Comparison of ENCODE assay signal across 9 cellular contexts in genomic region chr2:54092940-54093339, GRCh38. TPM values are rescaled to one million over a fixed set of nuclear protein-coding genes. Genes with fewer than 3 reads are reported as not detected.
DNase-seq lines count a peak whose midpoint lies in the region; ATAC-seq and TF ChIP-seq lines count a peak whose summit lies in the region.
"Had no signal": no experiment of that assay in that cellular context is flagged by ENCODE, and none has a peak within 500 bp of the region (broad histone marks: within the 10 kb centered on the region; RNA-seq: fewer than 3 reads in every experiment).

No MANE protein-coding gene starts in this region.

- TF ChIP-seq CTCF in foreskin keratinocyte (conservative IDR thresholded peaks at IDR 0.05) (no peak), WERI-Rb-1 (IDR thresholded peaks at IDR 0.05; ENCODE audit: low read depth, low read length) (no peak)

- H3K27me3 ChIP-seq in foreskin keratinocyte = no peaks in the 10 kb centered on the region
- no peaks in the 10 kb centered on the region for H3K27me3 ChIP-seq in WERI-Rb-1 (ENCODE audit: insufficient read depth, low read depth, severe bottlenecking)
- H3K27me3 ChIP-seq: BE2C had no signal

- H3K36me3 ChIP-seq in WERI-Rb-1 = no peaks in the 10 kb centered on the region
- H3K36me3 ChIP-seq: BE2C had no signal

- H3K27ac ChIP-seq in foreskin keratinocyte (no peak overlapping the region), WERI-Rb-1 (no peak overlapping the region)

- H3K4me1 Mint-ChIP-seq in activated naive CD8-positive, alpha-beta T cell treated with anti-CD3 and anti-CD28 coated beads, Interleukin-2, amount 50 U/mL, for 24 hours = peaks cover 16% of the 10 kb centered on the region
- peaks cover 5% of the 10 kb centered on the region for H3K4me1 Mint-ChIP-seq in activated naive CD8-positive, alpha-beta T cell treated with anti-CD3 and anti-CD28 coated beads for 36 hours
- H3K4me1 Mint-ChIP-seq in stimulated activated memory B cell treated with anti-CD40 and anti-IgM and Interleukin-4, amounts not matched to agents 10 μg/mL and 1 μg/mL and 100 μg/mL, for 72 hours = peaks cover 51% of the 10 kb centered on the region

- peaks cover 21% of the 10 kb centered on the region for H3K4me1 ChIP-seq in foreskin keratinocyte
- H3K4me1 ChIP-seq: BE2C had no signal

- H3K36me3 Mint-ChIP-seq in activated naive CD8-positive, alpha-beta T cell treated with anti-CD3 and anti-CD28 coated beads, Interleukin-2, amount 50 U/mL, for 24 hours (ENCODE audit: low read depth) = no peaks in the 10 kb centered on the region
- no peaks in the 10 kb centered on the region for H3K36me3 Mint-ChIP-seq in activated naive CD8-positive, alpha-beta T cell treated with anti-CD3 and anti-CD28 coated beads for 36 hours
- peaks cover 6% of the 10 kb centered on the region for H3K36me3 Mint-ChIP-seq in stimulated activated memory B cell treated with anti-CD40 and anti-IgM and Interleukin-4, amounts not matched to agents 10 μg/mL and 1 μg/mL and 100 μg/mL, for 72 hours

- H3K27ac Mint-ChIP-seq in activated naive CD8-positive, alpha-beta T cell treated with anti-CD3 and anti-CD28 coated beads, Interleukin-2, amount 50 U/mL, for 24 hours = peak overlapping the region; percentile 36
- no peak overlapping the region for H3K27ac Mint-ChIP-seq in activated naive CD8-positive, alpha-beta T cell treated with anti-CD3 and anti-CD28 coated beads for 36 hours
- H3K27ac Mint-ChIP-seq in stimulated activated memory B cell treated with anti-CD40 and anti-IgM and Interleukin-4, amounts not matched to agents 10 μg/mL and 1 μg/mL and 100 μg/mL, for 72 hours = peak overlapping the region; percentile 20

- no peaks in the 10 kb centered on the region for H3K9me3 Mint-ChIP-seq in activated naive CD8-positive, alpha-beta T cell treated with anti-CD3 and anti-CD28 coated beads, Interleukin-2, amount 50 U/mL, for 24 hours
- H3K9me3 Mint-ChIP-seq in activated naive CD8-positive, alpha-beta T cell treated with anti-CD3 and anti-CD28 coated beads for 36 hours = no peaks in the 10 kb centered on the region
- peaks cover 6% of the 10 kb centered on the region for H3K9me3 Mint-ChIP-seq in stimulated activated memory B cell treated with anti-CD40 and anti-IgM and Interleukin-4, amounts not matched to agents 10 μg/mL and 1 μg/mL and 100 μg/mL, for 72 hours

- H3K27me3 Mint-ChIP-seq in activated naive CD8-positive, alpha-beta T cell treated with anti-CD3 and anti-CD28 coated beads, Interleukin-2, amount 50 U/mL, for 24 hours = no peaks in the 10 kb centered on the region
- no peaks in the 10 kb centered on the region for H3K27me3 Mint-ChIP-seq in activated naive CD8-positive, alpha-beta T cell treated with anti-CD3 and anti-CD28 coated beads for 36 hours
- no peaks in the 10 kb centered on the region for H3K27me3 Mint-ChIP-seq in stimulated activated memory B cell treated with anti-CD40 and anti-IgM and Interleukin-4, amounts not matched to agents 10 μg/mL and 1 μg/mL and 100 μg/mL, for 72 hours

- no peak overlapping the region for H3K4me3 ChIP-seq in WERI-Rb-1 (ENCODE audit: low read depth, low read length)

- DNase-seq in activated naive CD8-positive, alpha-beta T cell treated with anti-CD3 and anti-CD28 coated beads, Interleukin-2, amount 50 U/mL, for 24 hours = no peak
- no peak for DNase-seq in activated naive CD8-positive, alpha-beta T cell treated with anti-CD3 and anti-CD28 coated beads for 36 hours
- DNase-seq in NCI-H69 (lab: John Stamatoyannopoulos, UW) (peak; percentile 18), foreskin keratinocyte (no peak), WERI-Rb-1 (no peak)
- DNase-seq in stimulated activated CD4-positive, alpha-beta T cell treated with anti-CD3 and anti-CD28 coated beads, Interleukin-12 subunit alpha, Interleukin-12 subunit beta, amount 100 ng/mL, for 4 hours = no peak
- DNase-seq: BE2C had no signal

- peaks cover 2% of the 10 kb centered on the region for H3K9me3 ChIP-seq in WERI-Rb-1 (ENCODE audit: severe bottlenecking)
- H3K9me3 ChIP-seq: BE2C had no signal

- ATAC-seq in activated naive CD8-positive, alpha-beta T cell treated with anti-CD3 and anti-CD28 coated beads, Interleukin-2, amount 50 U/mL, for 24 hours = no peak
- ATAC-seq in HG02759 (IDR thresholded peaks at IDR 0.05; ENCODE audit: unreplicated experiment) = peak; percentile 63
- peak; percentile 63 for ATAC-seq in stimulated activated memory B cell treated with anti-CD40 and anti-IgM and Interleukin-4, amounts not matched to agents 10 μg/mL and 1 μg/mL and 100 μg/mL, for 72 hours
- ATAC-seq in foreskin keratinocyte = no peak

- no peak overlapping the region for H3K4me3 Mint-ChIP-seq in activated naive CD8-positive, alpha-beta T cell treated with anti-CD3 and anti-CD28 coated beads, Interleukin-2, amount 50 U/mL, for 24 hours
- H3K4me3 Mint-ChIP-seq in activated naive CD8-positive, alpha-beta T cell treated with anti-CD3 and anti-CD28 coated beads for 36 hours = no peak overlapping the region
- peak overlapping the region; percentile 18 for H3K4me3 Mint-ChIP-seq in stimulated activated memory B cell treated with anti-CD40 and anti-IgM and Interleukin-4, amounts not matched to agents 10 μg/mL and 1 μg/mL and 100 μg/mL, for 72 hours

RNA-seq across cellular contexts. Expression of gene ACYP2, which starts 22.5 kb away (rescaled TPM):
- 1 to 10 TPM; 6.2 to 7.5 TPM for total RNA-seq in activated naive CD8-positive, alpha-beta T cell treated with anti-CD3 and anti-CD28 coated beads for 36 hours
- 5.5 and 5.7 TPM in 2 replicates for total RNA-seq in foreskin keratinocyte
- 6.9 and 7.2 TPM in 2 replicates for polyA plus RNA-seq in foreskin keratinocyte

Comparison
In these comparisons a context has a peak if more than half of its experiments do, and no peak if none do; other contexts are left out.
1. ATAC-seq: peak in HG02759 (single experiment) and stimulated activated memory B cell treated with anti-CD40 and anti-IgM and Interleukin-4, amounts not matched to agents 10 μg/mL and 1 μg/mL and 100 μg/mL, for 72 hours (single experiment); none in activated naive CD8-positive, alpha-beta T cell treated with anti-CD3 and anti-CD28 coated beads, Interleukin-2, amount 50 U/mL, for 24 hours (single experiment) and foreskin keratinocyte (single experiment).